10 cellular contexts compared by ENCODE assay signal in genomic region chr21:46065215-46065992, GRCh38. TPM values are rescaled to one million over a fixed set of nuclear protein-coding genes. Genes with fewer than 3 reads are reported as not detected.
DNase-seq lines count a peak whose midpoint lies in the region; ATAC-seq and TF ChIP-seq lines count a peak whose summit lies in the region.
"Had no signal": no experiment of that assay in that cellular context is flagged by ENCODE, and none has a peak within 500 bp of the region (broad histone marks: within the 10 kb centered on the region; RNA-seq: fewer than 3 reads in every experiment).

No MANE protein-coding gene starts in this region.

- peaks cover 22% of the 10 kb centered on the region for H3K27me3 Mint-ChIP-seq in nephron progenitor cell (ENCODE audit: low read depth, poor library complexity)

- H3K9me3 Mint-ChIP-seq in nephron progenitor cell, result peaks cover 31% of the 10 kb centered on the region

- peaks cover 3% of the 10 kb centered on the region for H3K4me1 ChIP-seq in RWPE2 (ENCODE audit: insufficient read depth, poor library complexity, severe bottlenecking)

- H3K36me3 Mint-ChIP-seq in nephron progenitor cell (ENCODE audit: low read depth), result no peaks in the 10 kb centered on the region
- H3K36me3 Mint-ChIP-seq: CD8-positive, alpha-beta memory T cell had no signal

- H3K27ac Mint-ChIP-seq in nephron progenitor cell, result peak overlapping the region; percentile 31

- no peak overlapping the region for H3K27ac ChIP-seq in RWPE2 (ENCODE audit: poor library complexity, severe bottlenecking)

- TF ChIP-seq CTCF in RWPE2 (IDR thresholded peaks at IDR 0.05; ENCODE audit: poor library complexity, severe bottlenecking) (no peak), nephron progenitor cell (IDR thresholded peaks at IDR 0.05) (no peak)

- no peaks in the 10 kb centered on the region for H3K27me3 ChIP-seq in RWPE2 (ENCODE audit: insufficient read depth, poor library complexity, severe bottlenecking)

- H3K9me3 ChIP-seq in RWPE2 (ENCODE audit: severe bottlenecking), result peaks cover 6% of the 10 kb centered on the region

- no peak overlapping the region for H3K4me3 Mint-ChIP-seq in nephron progenitor cell

- ATAC-seq in RWPE2 (ENCODE audit: low read depth) (peak; percentile 31; the same call in 1 of the 3 replicates), GM21367 (IDR thresholded peaks at IDR 0.05; ENCODE audit: unreplicated experiment) (no peak)

- H3K4me3 ChIP-seq in RWPE2 (ENCODE audit: severe bottlenecking), result no peak overlapping the region

- H3K36me3 ChIP-seq in RWPE2 (ENCODE audit: low read depth), result no peaks in the 10 kb centered on the region

- DNase-seq in AG08396 (ENCODE audit: low spot score) (peak; percentile 86), RWPE2 (ENCODE audit: low spot score) (no peak), fibroblast of peridontal ligament (ENCODE audit: extremely low read depth) (peak; percentile 79), nephron progenitor cell (no peak), SK-N-DZ (ENCODE audit: low spot score) (no peak), A172 (ENCODE audit: low spot score) (no peak)
- no peak for DNase-seq in activated effector memory CD4-positive, alpha-beta T cell treated with anti-CD3 and anti-CD28 coated beads, Interleukin-2, amount 50 U/mL, for 16 hours
- DNase-seq: NCI-H187 treated with DMSO at 0.1 percent for 48 hours had no signal

- H3K4me1 Mint-ChIP-seq in nephron progenitor cell, result peaks cover 55% of the 10 kb centered on the region

RNA-seq across cellular contexts. Expression of gene COL6A2, which starts 32.5 kb away (rescaled TPM):
- polyA plus RNA-seq in SK-N-DZ (2014; cell fraction: cytosol; rRNA removed), result 11.0 and 15.4 TPM in 2 replicates
- 88.2 and 111 TPM in 2 replicates for polyA plus RNA-seq in SK-N-DZ (2014; cell fraction: nucleus; rRNA removed)
- total RNA-seq in A172 (2014; rRNA removed; shearing (Covaris generic)), result 163 and 221 TPM in 2 replicates

Comparison
In these comparisons a context has a peak if more than half of its experiments do, and no peak if none do; other contexts are left out.
1. DNase-seq: peak in AG08396 (single experiment) and fibroblast of peridontal ligament (single experiment); none in RWPE2 (single experiment), nephron progenitor cell (single experiment), activated effector memory CD4-positive, alpha-beta T cell treated with anti-CD3 and anti-CD28 coated beads, Interleukin-2, amount 50 U/mL, for 16 hours (single experiment), SK-N-DZ (single experiment) and A172 (single experiment).